In the genomic region with DNA sequence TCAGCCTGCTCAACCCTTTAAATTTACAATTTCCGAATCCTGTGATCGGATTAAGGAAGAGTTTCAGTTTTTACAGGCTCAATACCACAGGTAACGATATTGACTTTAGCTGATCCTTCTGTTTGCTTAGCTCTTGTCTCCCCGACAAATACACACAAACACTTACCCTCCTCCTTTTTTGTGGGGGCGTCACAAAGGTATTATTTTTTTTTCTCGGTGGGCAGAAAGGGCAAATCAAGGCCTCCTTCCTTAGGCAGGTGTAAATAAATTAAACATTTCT, we compare ENCODE assay signal across 8 cellular contexts. TPM values are rescaled to one million over a fixed set of nuclear protein-coding genes. Genes with fewer than 3 reads are reported as not detected.
DNase-seq lines count a peak whose midpoint lies in the region; ATAC-seq, FAIRE-seq and TF ChIP-seq lines count a peak whose summit lies in the region.

No MANE protein-coding gene starts in this region.

- peak overlapping the region; percentile 94 for H3K4me3 ChIP-seq in A549
- H3K4me3 ChIP-seq in H7 (ENCODE audit: insufficient read depth, low read depth, low read length), result peak overlapping the region; percentile 74
- H3K4me3 ChIP-seq in body of pancreas, result peak overlapping the region; percentile 79 to 89
- H3K4me3 ChIP-seq in mesodermal cell (ENCODE audit: extremely low read depth, insufficient read depth, low read length, poor library complexity, severe bottlenecking), result peak overlapping the region; percentile 90

- peak overlapping the region; percentile 82 for H3K4me2 ChIP-seq in A549

- peaks cover 8% of the 10 kb centered on the region; the same call in 2 of the 3 replicates for H3K4me1 ChIP-seq in A549
- H3K4me1 ChIP-seq in body of pancreas, result peaks cover 19% of the 10 kb centered on the region
- peaks cover 24% of the 10 kb centered on the region for H3K4me1 ChIP-seq in mesodermal cell (ENCODE audit: control insufficient read depth, insufficient read depth, low read length, poor library complexity, severe bottlenecking)

- no peak for TF ChIP-seq EP300 in A549 (IDR thresholded peaks at IDR 0.05)

- no peak for DNase-seq in A549 (ENCODE audit: low read depth in 1 of 2, low spot score in 1 of 2)
- no peak for DNase-seq in H7
- DNase-seq in body of pancreas, result no peak
- no peak for DNase-seq in activated gamma-delta T cell treated with Interleukin-2 at 50 U/mL for 16 hours
- DNase-seq in globus pallidus (ENCODE audit: low spot score), result no peak
- DNase-seq in SKM-1 (lab: John Stamatoyannopoulos, UW; ENCODE audit: unreplicated experiment), result no peak

- 4% methylated on average over 6 of the region's 6 CpGs for WGBS in A549 (ENCODE audit: missing lambda C conversion rate)
- 6 to 7% methylated on average over 6 of the region's 6 CpGs for WGBS in body of pancreas, 2 donors
- WGBS in mesodermal cell (ENCODE audit: insufficient coverage in 2 of 2), 2 experiments, result 0% methylated on average over 4 of the region's 6 CpGs; no CpG with 5 or more reads in 1 of the 2 experiments

- CTCF ChIA-PET in A549 (lab: Yijun Ruan, JAX), result interaction anchor here (0.6 to 1.3 kb wide), 3 partner anchors 11 to 444 kb away, joined by 3 read pairs; no protein-coding TSS in a partner anchor

- H3K27me3 ChIP-seq in H7 (ENCODE audit: control insufficient read depth, insufficient read depth, low read length) (no peaks in the 10 kb centered on the region; the same call in 1 of the 2 replicates), body of pancreas (no peaks in the 10 kb centered on the region)

- TF ChIP-seq RAD21 in A549 (conservative IDR thresholded peaks at IDR 0.05 in 1 of 2, IDR thresholded peaks at IDR 0.05 in 1 of 2), result no peak

- ATAC-seq in A549 (no peak), body of pancreas (no peak), HG03571 (IDR thresholded peaks at IDR 0.05; ENCODE audit: unreplicated experiment) (no peak)

- TF ChIP-seq POLR2A in A549 (IDR thresholded peaks at IDR 0.05; ENCODE audit: low read length), result no peak
- TF ChIP-seq POLR2A in body of pancreas (IDR thresholded peaks at IDR 0.05), result no peak

- H3K9me3 ChIP-seq in A549 (no peaks in the 10 kb centered on the region), body of pancreas (no peaks in the 10 kb centered on the region), mesodermal cell (ENCODE audit: control insufficient read depth, low read length) (no peaks in the 10 kb centered on the region)

- no peaks in the 10 kb centered on the region; the same call in 1 of the 2 replicates for H3K36me3 ChIP-seq in H7 (replicated peaks; ENCODE audit: control insufficient read depth, insufficient read depth, low read length)
- no peaks in the 10 kb centered on the region for H3K36me3 ChIP-seq in body of pancreas (replicated peaks in 1 of 2; ENCODE audit: insufficient read depth in 1 of 2, low read depth in 2 of 2)
- H3K36me3 ChIP-seq in mesodermal cell (ENCODE audit: control insufficient read depth, insufficient read depth, low read length), result peaks cover 17% of the 10 kb centered on the region

- H3K27ac ChIP-seq in A549, result peak overlapping the region; percentile 81 to 92
- H3K27ac ChIP-seq in body of pancreas, result peak overlapping the region; percentile 60 to 94 (median 92)
- no peak overlapping the region for H3K27ac ChIP-seq in mesodermal cell (ENCODE audit: low read depth, low read length, severe bottlenecking)

- no peak for FAIRE-seq in A549 (lab: Jason Lieb, UNC)

- intact Hi-C loops in body of pancreas (cut with DNase I), result no loop called here

- POLR2A ChIA-PET in A549 (lab: Yijun Ruan, JAX), result no interaction called here

- TF ChIP-seq CTCF in A549 (IDR thresholded peaks at IDR 0.05) (no peak), body of pancreas (IDR thresholded peaks at IDR 0.05) (no peak)

TF ChIP-seq in A549, 52 proteins besides CTCF, POLR2A, EP300 and RAD21:
- TF ChIP-seq TFCP2L1 (CRISPR knock-in tag; IDR thresholded peaks at IDR 0.05), result no peak
- TF ChIP-seq GATA3 (IDR thresholded peaks at IDR 0.05; ENCODE audit: borderline replicate concordance), result 0 out of 2 replicates have a peak, but pooled peaks have one; percentile 3
- peak; percentile 72; the same call in 1 of the 2 replicates for TF ChIP-seq CBX8 (IDR thresholded peaks at IDR 0.05)
TF ChIP-seq in A549: peak in this region for 2.

RNA-seq across cellular contexts. Expression of gene TLE4, which starts 1.9 kb away (rescaled TPM):
- 18.3 and 23.1 TPM in 2 replicates for polyA plus RNA-seq in A549 (2011; rRNA removed)
- polyA plus RNA-seq in A549 (2012; cell fraction: cytosol; rRNA removed), result 17.4 and 19.6 TPM in 2 replicates
- polyA plus RNA-seq in A549 (2012; cell fraction: nucleus; rRNA removed), result 29.3 and 31.3 TPM in 2 replicates
- 14.3 to 16.7 TPM (median 16.1 TPM) in 3 replicates for polyA plus RNA-seq in A549 (2017; fragmentation: RNase III; extraction: RNeasy Plus Mini Kit Qiagen cat#74134 plus additional on column Dnase treatment)
- 41.0 and 41.8 TPM in 2 replicates for polyA minus RNA-seq in A549 (2011; rRNA and poly(A)+ RNA removed)
- 31.8 and 44.3 TPM in 2 replicates for total RNA-seq in H7 (2014; rRNA removed; shearing (Covaris generic))
- total RNA-seq in body of pancreas, result 10 to 100 TPM; 17.9 to 54.7 TPM
- polyA plus RNA-seq in mesodermal cell (2013, experiment 1 of 2), result 52.9 TPM
- 64.3 TPM for polyA plus RNA-seq in mesodermal cell (2013, experiment 2 of 2)
